Comparison of ENCODE assay signal across 22 cellular contexts in genomic region chr11:130644187-130644586, GRCh38.
DNase-seq lines count a peak whose midpoint lies in the region; ATAC-seq, FAIRE-seq and TF ChIP-seq lines count a peak whose summit lies in the region.
"Had no signal": no experiment of that assay in that cellular context is flagged by ENCODE, and none has a peak within 500 bp of the region (broad histone marks: within the 10 kb centered on the region; RNA-seq: fewer than 3 reads in every experiment).

No MANE protein-coding gene starts in this region.

- intact Hi-C loops in left colon (cut with DNase I, micrococcal nuclease): no loop called here
- intact Hi-C loops in activated CD4-positive, alpha-beta T cell treated with anti-CD3 and anti-CD28 coated beads for 36 hours (cut with DNase I, micrococcal nuclease): no loop called here

- H3K27me3 ChIP-seq in endodermal cell (ENCODE audit: control insufficient read depth, insufficient read depth, low read length, poor library complexity, severe bottlenecking) (no peaks in the 10 kb centered on the region), skeletal muscle satellite cell (ENCODE audit: control insufficient read depth, insufficient read depth, low read length) (no peaks in the 10 kb centered on the region)
- H3K27me3 ChIP-seq: upper lobe of right lung had no signal

- FAIRE-seq in HTR-8/SVneo (lab: Jason Lieb, UNC): no peak
- FAIRE-seq: colon had no signal

- H3K36me3 Mint-ChIP-seq in endodermal cell (ENCODE audit: low read depth) (no peaks in the 10 kb centered on the region), HFFc6 (ENCODE audit: low read depth) (no peaks in the 10 kb centered on the region)
- H3K36me3 Mint-ChIP-seq in activated CD4-positive, alpha-beta T cell treated with anti-CD3 and anti-CD28 coated beads for 36 hours (ENCODE audit: low read depth): no peaks in the 10 kb centered on the region
- H3K36me3 Mint-ChIP-seq: activated naive CD4-positive, alpha-beta T cell treated with anti-CD3 and anti-CD28 coated beads, Interleukin-2, amount 50 U/mL, for 72 hours; CD4-positive, CD25-positive, alpha-beta regulatory T cell; mesothelial cell of epicardium had no signal

- H3K9me3 ChIP-seq in endodermal cell (ENCODE audit: control insufficient read depth, low read length) (no peaks in the 10 kb centered on the region), skeletal muscle satellite cell (replicated peaks; ENCODE audit: low read length) (no peaks in the 10 kb centered on the region)
- H3K9me3 ChIP-seq: upper lobe of right lung had no signal

- H3K27ac ChIP-seq in endodermal cell (ENCODE audit: low read depth, low read length): no peak overlapping the region
- H3K27ac ChIP-seq: upper lobe of right lung had no signal

- H3K27ac Mint-ChIP-seq in endodermal cell (no peak overlapping the region), HFFc6 (no peak overlapping the region)
- no peak overlapping the region for H3K27ac Mint-ChIP-seq in activated CD4-positive, alpha-beta T cell treated with anti-CD3 and anti-CD28 coated beads for 36 hours
- H3K27ac Mint-ChIP-seq: activated naive CD4-positive, alpha-beta T cell treated with anti-CD3 and anti-CD28 coated beads, Interleukin-2, amount 50 U/mL, for 72 hours; activated T-helper 1 cell treated with anti-CD3 and anti-CD28 coated beads, Interleukin-12 subunit alpha, Interleukin-12 subunit beta, Interleukin-2, Interleukin-4 antibody, amounts not matched to agents 30 ng/mL and 10 ng/mL and 1 ng/mL, durations not matched to agents 14 hours and 24 hours and 36 hours; CD4-positive, CD25-positive, alpha-beta regulatory T cell; mesothelial cell of epicardium; progenitor cell of endocrine pancreas; stimulated activated naive CD8-positive, alpha-beta T cell treated with anti-CD3 and anti-CD28 coated beads, Interleukin-15, amount 100 ng/mL, for 72 hours had no signal

- peak; percentile 84 for ATAC-seq in left colon
- no peak for ATAC-seq in activated CD4-positive, alpha-beta T cell treated with anti-CD3 and anti-CD28 coated beads for 36 hours
- ATAC-seq: activated naive CD4-positive, alpha-beta T cell treated with anti-CD3 and anti-CD28 coated beads, Interleukin-2, amount 50 U/mL, for 72 hours; stimulated activated naive CD8-positive, alpha-beta T cell treated with anti-CD3 and anti-CD28 coated beads, Interleukin-15, amount 100 ng/mL, for 72 hours; upper lobe of right lung had no signal

- H3K4me1 ChIP-seq in endodermal cell (ENCODE audit: control insufficient read depth, insufficient read depth, low read length) (no peaks in the 10 kb centered on the region), skeletal muscle satellite cell (ENCODE audit: control insufficient read depth, insufficient read depth, low read length) (peaks cover 34% of the 10 kb centered on the region)

- peak; percentile 52 for DNase-seq in HT-29 (ENCODE audit: low spot score)
- DNase-seq in endodermal cell: peak; percentile 80
- peak; percentile 71 to 75 for DNase-seq in left colon
- no peak for DNase-seq in T-helper 9 cell
- DNase-seq in HFFc6: no peak
- DNase-seq in activated CD4-positive, alpha-beta T cell treated with anti-CD3 and anti-CD28 coated beads for 36 hours: no peak
- DNase-seq in HTR-8/SVneo (ENCODE audit: insufficient read length, low spot score): no peak
- DNase-seq: activated CD4-positive, alpha-beta T cell treated with anti-CD3 and anti-CD28 coated beads for 1 hour; CD4-positive, CD25-positive, alpha-beta regulatory T cell; NCI-H1417; NCI-H2107; NCI-H510A; RPMI8226; stimulated activated CD4-positive, alpha-beta T cell treated with anti-CD3 and anti-CD28 coated beads, Interleukin-4, amount 100 ng/mL, for 4 hours; stimulated activated naive CD8-positive, alpha-beta T cell treated with anti-CD3 and anti-CD28 coated beads, Interleukin-15, amount 100 ng/mL, for 72 hours; upper lobe of right lung had no signal

- no peak overlapping the region for H3K4me3 Mint-ChIP-seq in endodermal cell
- no peak overlapping the region for H3K4me3 Mint-ChIP-seq in HFFc6
- no peak overlapping the region for H3K4me3 Mint-ChIP-seq in activated CD4-positive, alpha-beta T cell treated with anti-CD3 and anti-CD28 coated beads for 36 hours
- H3K4me3 Mint-ChIP-seq: activated T-helper 1 cell treated with anti-CD3 and anti-CD28 coated beads, Interleukin-12 subunit alpha, Interleukin-12 subunit beta, Interleukin-2, Interleukin-4 antibody, amounts not matched to agents 30 ng/mL and 10 ng/mL and 1 ng/mL, durations not matched to agents 14 hours and 24 hours and 36 hours; CD4-positive, CD25-positive, alpha-beta regulatory T cell; mesothelial cell of epicardium; stimulated activated naive CD8-positive, alpha-beta T cell treated with anti-CD3 and anti-CD28 coated beads, Interleukin-15, amount 100 ng/mL, for 72 hours had no signal

- peak overlapping the region; percentile 17 for H3K4me2 ChIP-seq in skeletal muscle satellite cell (ENCODE audit: low read length)

- no peaks in the 10 kb centered on the region for H3K27me3 Mint-ChIP-seq in endodermal cell (ENCODE audit: insufficient read depth)
- H3K27me3 Mint-ChIP-seq in HFFc6 (ENCODE audit: insufficient read depth): peaks cover 7% of the 10 kb centered on the region; the same call in 1 of the 2 replicates
- peaks cover 7% of the 10 kb centered on the region for H3K27me3 Mint-ChIP-seq in activated CD4-positive, alpha-beta T cell treated with anti-CD3 and anti-CD28 coated beads for 36 hours
- H3K27me3 Mint-ChIP-seq: stimulated activated naive CD8-positive, alpha-beta T cell treated with anti-CD3 and anti-CD28 coated beads, Interleukin-15, amount 100 ng/mL, for 72 hours had no signal

- TF ChIP-seq CTCF in endodermal cell (conservative IDR thresholded peaks at IDR 0.05): no peak
- TF ChIP-seq CTCF in HFFc6 (IDR thresholded peaks at IDR 0.05): no peak

- 56 to 63% methylated on average over 8 to 11 of the region's 11 CpGs for WGBS in endodermal cell (ENCODE audit: insufficient coverage in 1 of 2, insufficient read length in 1 of 2), 2 experiments

- no peaks in the 10 kb centered on the region for H3K36me3 ChIP-seq in endodermal cell (ENCODE audit: control insufficient read depth, insufficient read depth, low read length)
- H3K36me3 ChIP-seq in skeletal muscle satellite cell (ENCODE audit: insufficient read depth, low read length): no peaks in the 10 kb centered on the region
- H3K36me3 ChIP-seq: upper lobe of right lung had no signal

- H3K4me3 ChIP-seq in endodermal cell (ENCODE audit: low read length) (no peak overlapping the region), skeletal muscle satellite cell (ENCODE audit: low read length) (no peak overlapping the region)
- H3K4me3 ChIP-seq: upper lobe of right lung had no signal

- no peaks in the 10 kb centered on the region for H3K9me3 Mint-ChIP-seq in endodermal cell
- H3K9me3 Mint-ChIP-seq in HFFc6: no peaks in the 10 kb centered on the region
- H3K9me3 Mint-ChIP-seq in activated CD4-positive, alpha-beta T cell treated with anti-CD3 and anti-CD28 coated beads for 36 hours (ENCODE audit: low read depth): no peaks in the 10 kb centered on the region
- H3K9me3 Mint-ChIP-seq: activated T-helper 1 cell treated with anti-CD3 and anti-CD28 coated beads, Interleukin-12 subunit alpha, Interleukin-12 subunit beta, Interleukin-2, Interleukin-4 antibody, amounts not matched to agents 30 ng/mL and 10 ng/mL and 1 ng/mL, durations not matched to agents 14 hours and 24 hours and 36 hours; mesothelial cell of epicardium; stimulated activated naive CD8-positive, alpha-beta T cell treated with anti-CD3 and anti-CD28 coated beads, Interleukin-15, amount 100 ng/mL, for 72 hours had no signal

- POLR2A ChIA-PET in activated CD4-positive, alpha-beta T cell treated with anti-CD3 and anti-CD28 coated beads for 36 hours (lab: Charles Lee): interaction anchor here (0.6 kb wide), 1 partner anchor 1527 kb away, joined by 3 read pairs; no protein-coding TSS in a partner anchor

- H3K9ac ChIP-seq in endodermal cell (ENCODE audit: extremely low read depth, low read length, poor library complexity, severe bottlenecking) (no peak overlapping the region), skeletal muscle satellite cell (ENCODE audit: low read depth, low read length) (no peak overlapping the region)

- CTCF ChIA-PET in activated CD4-positive, alpha-beta T cell treated with anti-CD3 and anti-CD28 coated beads for 36 hours (lab: Charles Lee): no interaction called here

- H3K4me1 Mint-ChIP-seq in endodermal cell (no peaks in the 10 kb centered on the region), HFFc6 (ENCODE audit: low read depth) (no peaks in the 10 kb centered on the region)
- no peaks in the 10 kb centered on the region for H3K4me1 Mint-ChIP-seq in activated CD4-positive, alpha-beta T cell treated with anti-CD3 and anti-CD28 coated beads for 36 hours
- H3K4me1 Mint-ChIP-seq: CD4-positive, CD25-positive, alpha-beta regulatory T cell; mesothelial cell of epicardium; stimulated activated naive CD8-positive, alpha-beta T cell treated with anti-CD3 and anti-CD28 coated beads, Interleukin-15, amount 100 ng/mL, for 72 hours had no signal

Comparison
In these comparisons a context has a peak if more than half of its experiments do, and no peak if none do; other contexts are left out.
1. DNase-seq: peak in HT-29 (single experiment), endodermal cell (single experiment) and left colon (2 of 2); none in T-helper 9 cell (single experiment), HFFc6 (single experiment), activated CD4-positive, alpha-beta T cell treated with anti-CD3 and anti-CD28 coated beads for 36 hours (single experiment) and HTR-8/SVneo (single experiment).